3 cellular contexts compared by ENCODE assay signal in the genomic region with DNA sequence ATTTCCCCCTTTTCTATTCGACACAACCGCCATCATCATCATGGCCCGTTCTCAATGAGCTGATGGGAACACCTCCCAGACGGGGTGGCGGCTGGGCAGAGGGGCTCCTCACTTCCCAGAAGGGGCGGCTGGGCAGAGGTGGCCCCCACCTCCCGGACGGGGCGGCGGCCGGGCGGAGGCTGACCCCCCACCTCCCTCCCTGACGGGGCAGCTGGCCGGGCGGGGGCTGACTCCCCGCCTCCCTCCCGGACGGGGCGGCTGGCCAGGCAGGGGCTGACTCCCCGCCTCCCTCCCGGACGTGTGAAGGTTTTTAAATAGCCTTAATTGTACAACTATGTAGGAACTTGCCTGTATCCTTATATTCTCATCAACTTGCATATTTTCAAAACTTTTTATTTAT. TPM values are rescaled to one million over a fixed set of nuclear protein-coding genes. Genes with fewer than 3 reads are reported as not detected.
"Had no signal": no experiment of that assay in that cellular context is flagged by ENCODE, and none has a peak within 500 bp of the region (broad histone marks: within the 10 kb centered on the region; RNA-seq: fewer than 3 reads in every experiment).

No MANE protein-coding gene starts in this region.

- DNase-seq: GDM1, GF-D8 had no signal

RNA-seq across cellular contexts. Expression of gene SPSB4, which starts 20.9 kb away (rescaled TPM):
- total RNA-seq: GM12878 had no signal
